21 cellular contexts compared by ENCODE assay signal in the genomic region with DNA sequence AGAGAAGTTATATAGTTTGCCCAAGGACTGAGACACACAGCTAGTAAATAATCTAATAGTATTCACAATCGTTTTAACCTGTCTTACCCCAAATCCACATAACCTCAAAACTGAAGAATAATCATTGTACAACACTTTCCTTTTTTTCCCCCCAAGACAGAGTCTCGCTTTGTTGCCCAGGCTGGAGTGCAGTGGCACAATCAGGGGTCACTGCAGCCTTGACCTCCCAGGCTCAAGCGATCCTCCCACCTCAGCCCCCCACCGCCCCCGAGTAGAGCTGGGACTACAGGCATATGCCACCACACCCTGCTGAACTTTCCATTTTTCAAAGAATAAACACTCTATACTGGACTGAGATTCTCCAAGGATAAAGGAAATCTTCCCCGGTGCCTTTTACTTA. TPM values are rescaled to one million over a fixed set of nuclear protein-coding genes. Genes with fewer than 3 reads are reported as not detected.
DNase-seq lines count a peak whose midpoint lies in the region; ATAC-seq and TF ChIP-seq lines count a peak whose summit lies in the region.
"Had no signal": no experiment of that assay in that cellular context is flagged by ENCODE, and none has a peak within 500 bp of the region (broad histone marks: within the 10 kb centered on the region; RNA-seq: fewer than 3 reads in every experiment).

No MANE protein-coding gene starts in this region.

- DNase-seq in left ventricle myocardium inferior: no peak
- DNase-seq in right atrium auricular region (ENCODE audit: low spot score): no peak
- no peak for DNase-seq in omental fat pad (ENCODE audit: low spot score)
- DNase-seq in stimulated activated CD4-positive, alpha-beta T cell treated with anti-CD3 and anti-CD28 coated beads, Interleukin-4, amount 100 ng/mL, for 1 hour: no peak
- no peak for DNase-seq in COR-L47 (lab: John Stamatoyannopoulos, UW)
- DNase-seq: CD8-positive, alpha-beta memory T cell; DMS79; H9; NCI-H1048; NCI-H1436 treated with DMSO at 0.1 percent for 48 hours; NCI-H2029 treated with DMSO at 0.1 percent for 48 hours; NCI-H2171 treated with DMSO at 0.1 percent for 48 hours; NCI-H446 treated with DMSO at 0.1 percent for 48 hours; Right ventricle myocardium superior had no signal

- H3K27ac ChIP-seq in left ventricle myocardium inferior (replicated peaks): peak overlapping the region; percentile 12
- no peak overlapping the region for H3K27ac ChIP-seq in right atrium auricular region
- H3K27ac ChIP-seq in VCaP: peak overlapping the region; percentile 67
- peak overlapping the region in 3 of 4 donors; percentile 59 to 72 (median 62) for H3K27ac ChIP-seq in gastroesophageal sphincter
- H3K27ac ChIP-seq: KMS-11, SK-N-MC had no signal

- TF ChIP-seq CTCF in left ventricle myocardium inferior (IDR thresholded peaks at IDR 0.05; ENCODE audit: borderline replicate concordance) (no peak), right atrium auricular region (IDR thresholded peaks at IDR 0.05) (no peak), VCaP (conservative IDR thresholded peaks at IDR 0.05) (no peak), gastroesophageal sphincter (IDR thresholded peaks at IDR 0.05) (no peak), omental fat pad (IDR thresholded peaks at IDR 0.05) (no peak)

- peaks cover 50% of the 10 kb centered on the region for H3K4me1 ChIP-seq in left ventricle myocardium inferior
- peaks cover 0 to 34% of the 10 kb centered on the region in 2 donors for H3K4me1 ChIP-seq in right atrium auricular region
- H3K4me1 ChIP-seq in gastroesophageal sphincter: peaks cover 20 to 95% (median 41%) of the 10 kb centered on the region in 3 donors

- intact Hi-C loops in left ventricle myocardium inferior (cut with micrococcal nuclease): no loop called here

- TF ChIP-seq EP300 in gastroesophageal sphincter (IDR thresholded peaks at IDR 0.05): no peak

- H3K27me3 ChIP-seq in left ventricle myocardium inferior (ENCODE audit: low read depth) (no peaks in the 10 kb centered on the region), right atrium auricular region (no peaks in the 10 kb centered on the region), gastroesophageal sphincter (no peaks in the 10 kb centered on the region)

- H3K4me3 ChIP-seq in left ventricle myocardium inferior (no peak overlapping the region), right atrium auricular region (no peak overlapping the region), gastroesophageal sphincter (no peak overlapping the region)
- H3K4me3 ChIP-seq: A549, SK-N-MC had no signal

- H3K9me3 ChIP-seq in left ventricle myocardium inferior (replicated peaks) (no peaks in the 10 kb centered on the region), right atrium auricular region (no peaks in the 10 kb centered on the region), gastroesophageal sphincter (no peaks in the 10 kb centered on the region)
- H3K9me3 ChIP-seq: A549 had no signal

- TF ChIP-seq POLR2A in gastroesophageal sphincter (IDR thresholded peaks at IDR 0.05): no peak

- 47 to 92% methylated on average over 2 to 4 of the region's 6 CpGs for WGBS in gastroesophageal sphincter (ENCODE audit: low coverage in 1 of 2), 2 donors

- ATAC-seq in gastroesophageal sphincter: no peak
- no peak for ATAC-seq in omental fat pad (ENCODE audit: low FRiP score)
- ATAC-seq: A549 had no signal

- H3K36me3 ChIP-seq in left ventricle myocardium inferior: peaks cover 18% of the 10 kb centered on the region
- peaks cover 11% of the 10 kb centered on the region for H3K36me3 ChIP-seq in right atrium auricular region
- peaks cover 0 to 15% of the 10 kb centered on the region in 2 donors for H3K36me3 ChIP-seq in gastroesophageal sphincter

RNA-seq across cellular contexts. Expression of a gene that starts 28.7 kb away (rescaled TPM):
- total RNA-seq in left ventricle myocardium inferior (30.0 TPM), right atrium auricular region (10 to 100 TPM; 19.5 to 57.2 TPM), gastroesophageal sphincter (100 to 1,000 TPM; 203 to 343 (median 301) TPM), omental fat pad (10 to 100 TPM; 36.8 to 97.9 (median 72.8) TPM)

RNA-seq across cellular contexts. Expression of a gene that starts 49.2 kb away (rescaled TPM):
- total RNA-seq in left ventricle myocardium inferior (not detected), right atrium auricular region (not detected), gastroesophageal sphincter (not detected), omental fat pad (not detected)
- total RNA-seq: CD8-positive, alpha-beta memory T cell; HT-29; M059J; Right ventricle myocardium superior had no signal

Comparison
In these comparisons a context has a peak if more than half of its experiments do, and no peak if none do; other contexts are left out.
1. H3K27ac ChIP-seq: peak in left ventricle myocardium inferior (single experiment), VCaP (single experiment) and gastroesophageal sphincter (3 of 4); none in right atrium auricular region (0 of 2).